ENCODE assay signal across 15 cellular contexts in the genomic region with DNA sequence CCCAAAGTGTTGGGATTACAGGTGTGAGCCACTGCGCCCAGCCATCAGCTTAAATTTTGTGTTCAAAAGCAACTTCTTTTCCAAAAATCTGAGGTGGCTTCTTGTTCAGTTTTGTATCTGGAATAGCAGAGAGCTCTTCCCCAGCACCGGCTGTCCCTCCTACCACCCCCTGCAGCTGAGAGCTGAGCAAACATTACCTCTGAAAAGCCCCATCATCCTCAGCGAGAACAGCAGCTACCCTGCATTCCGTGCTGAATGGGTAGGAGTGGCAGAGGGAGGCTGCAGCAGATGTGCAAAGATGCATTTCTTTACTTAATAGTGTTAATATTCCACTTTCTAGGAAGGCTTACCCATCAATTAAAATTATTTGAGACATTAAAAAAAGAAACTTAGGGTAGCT. TPM values are rescaled to one million over a fixed set of nuclear protein-coding genes. Genes with fewer than 3 reads are reported as not detected.
DNase-seq lines count a peak whose midpoint lies in the region; ATAC-seq and TF ChIP-seq lines count a peak whose summit lies in the region.
"Had no signal": no experiment of that assay in that cellular context is flagged by ENCODE, and none has a peak within 500 bp of the region (broad histone marks: within the 10 kb centered on the region; RNA-seq: fewer than 3 reads in every experiment).

No MANE protein-coding gene starts in this region.

- ATAC-seq in naive thymus-derived CD4-positive, alpha-beta T cell = no peak
- ATAC-seq in psoas muscle = no peak

- POLR2A ChIA-PET in activated CD4-positive, alpha-beta memory T cell treated with anti-CD3 and anti-CD28 coated beads, Interleukin-2, amount 10 ng/mL, durations not matched to agents 7 days and 5 days (lab: Charles Lee) = interaction anchor here (1.0 to 7.0 kb wide), 7 partner anchors 10 to 393 kb away, joined by 3 to 141 read pairs (median 4); partner anchors contain the start of genes CCM2, MYO1G and PURB
- POLR2A ChIA-PET in naive thymus-derived CD4-positive, alpha-beta T cell (lab: Charles Lee) = interaction anchor here (0.6 to 13.7 kb wide), 7 partner anchors 18 to 425 kb away, joined by 3 to 348 read pairs (median 4); partner anchors contain the start of genes CCM2, MYO1G and OGDH

- H3K4me3 Mint-ChIP-seq in activated CD4-positive, alpha-beta T cell treated with anti-CD3 and anti-CD28 coated beads, Interleukin-2, amount 10 ng/mL, durations not matched to agents 24 days and 14 days = peak overlapping the region; percentile 44
- peak overlapping the region; percentile 55 for H3K4me3 Mint-ChIP-seq in activated CD4-positive, alpha-beta memory T cell treated with anti-CD3 and anti-CD28 coated beads, Interleukin-2, amount 10 ng/mL, durations not matched to agents 7 days and 5 days
- H3K4me3 Mint-ChIP-seq in naive thymus-derived CD4-positive, alpha-beta T cell = peak overlapping the region; percentile 76 to 93 (median 81)
- H3K4me3 Mint-ChIP-seq: nephron had no signal

- no peak for TF ChIP-seq CTCF in NB4 (IDR thresholded peaks at IDR 0.05; ENCODE audit: low read depth, low read length)
- no peak for TF ChIP-seq CTCF in psoas muscle (IDR thresholded peaks at IDR 0.05)

- H3K9me3 Mint-ChIP-seq in activated CD4-positive, alpha-beta T cell treated with anti-CD3 and anti-CD28 coated beads, Interleukin-2, amount 10 ng/mL, durations not matched to agents 24 days and 14 days = no peaks in the 10 kb centered on the region
- no peaks in the 10 kb centered on the region for H3K9me3 Mint-ChIP-seq in activated CD4-positive, alpha-beta memory T cell treated with anti-CD3 and anti-CD28 coated beads, Interleukin-2, amount 10 ng/mL, durations not matched to agents 7 days and 5 days
- H3K9me3 Mint-ChIP-seq in naive thymus-derived CD4-positive, alpha-beta T cell = no peaks in the 10 kb centered on the region
- H3K9me3 Mint-ChIP-seq: nephron had no signal

- peaks cover 51% of the 10 kb centered on the region for H3K36me3 Mint-ChIP-seq in activated CD4-positive, alpha-beta T cell treated with anti-CD3 and anti-CD28 coated beads, Interleukin-2, amount 10 ng/mL, durations not matched to agents 24 days and 14 days (ENCODE audit: low read depth)
- H3K36me3 Mint-ChIP-seq in activated CD4-positive, alpha-beta memory T cell treated with anti-CD3 and anti-CD28 coated beads, Interleukin-2, amount 10 ng/mL, durations not matched to agents 7 days and 5 days (ENCODE audit: low read depth) = peaks cover 74% of the 10 kb centered on the region
- peaks cover 5 to 52% (median 25%) of the 10 kb centered on the region in 5 donors for H3K36me3 Mint-ChIP-seq in naive thymus-derived CD4-positive, alpha-beta T cell

- H3K4me3 ChIP-seq in NB4 (ENCODE audit: low read depth, low read length) (peak overlapping the region; percentile 10), psoas muscle (no peak overlapping the region)
- peak overlapping the region; percentile 5 for H3K4me3 ChIP-seq in naive thymus-derived CD4-positive, alpha-beta T cell (ENCODE audit: low read length)
- H3K4me3 ChIP-seq: colonic mucosa, skin epidermis, transverse colon had no signal

- TF ChIP-seq POLR2A in NB4 (IDR thresholded peaks at IDR 0.05; ENCODE audit: extremely low read depth, insufficient read length) = no peak

- intact Hi-C loops in activated CD4-positive, alpha-beta T cell treated with anti-CD3 and anti-CD28 coated beads, Interleukin-2, amount 10 ng/mL, durations not matched to agents 24 days and 14 days (cut with micrococcal nuclease) = no loop called here
- intact Hi-C loops in naive thymus-derived CD4-positive, alpha-beta T cell (cut with micrococcal nuclease) = loop anchor here in 1 of 2 donors (5.0 kb wide), 1 partner anchor 175 kb away; no protein-coding TSS in a partner anchor
- intact Hi-C loops in psoas muscle (cut with DNase I) = no loop called here

- H3K27me3 Mint-ChIP-seq in activated CD4-positive, alpha-beta T cell treated with anti-CD3 and anti-CD28 coated beads, Interleukin-2, amount 10 ng/mL, durations not matched to agents 24 days and 14 days = no peaks in the 10 kb centered on the region
- no peaks in the 10 kb centered on the region for H3K27me3 Mint-ChIP-seq in activated CD4-positive, alpha-beta memory T cell treated with anti-CD3 and anti-CD28 coated beads, Interleukin-2, amount 10 ng/mL, durations not matched to agents 7 days and 5 days
- no peaks in the 10 kb centered on the region for H3K27me3 Mint-ChIP-seq in naive thymus-derived CD4-positive, alpha-beta T cell

- peaks cover 58 to 73% of the 10 kb centered on the region in 2 donors for H3K4me1 ChIP-seq in naive thymus-derived CD4-positive, alpha-beta T cell (ENCODE audit: control insufficient read depth in 2 of 2, insufficient read depth in 2 of 2, low read length in 2 of 2)
- peaks cover 15% of the 10 kb centered on the region for H3K4me1 ChIP-seq in psoas muscle

- peaks cover 0 to 20% (median 0%) of the 10 kb centered on the region in 3 experiments for H3K36me3 ChIP-seq in naive thymus-derived CD4-positive, alpha-beta T cell (ENCODE audit: control insufficient read depth in 2 of 3, insufficient read depth in 3 of 3, low read length in 3 of 3)
- peaks cover 0 to 19% of the 10 kb centered on the region in 2 donors for H3K36me3 ChIP-seq in psoas muscle (ENCODE audit: insufficient read depth in 1 of 2, low read depth in 1 of 2)
- H3K36me3 ChIP-seq: colonic mucosa, transverse colon had no signal

- peaks cover 73% of the 10 kb centered on the region for H3K4me1 Mint-ChIP-seq in activated CD4-positive, alpha-beta T cell treated with anti-CD3 and anti-CD28 coated beads, Interleukin-2, amount 10 ng/mL, durations not matched to agents 24 days and 14 days
- H3K4me1 Mint-ChIP-seq in activated CD4-positive, alpha-beta memory T cell treated with anti-CD3 and anti-CD28 coated beads, Interleukin-2, amount 10 ng/mL, durations not matched to agents 7 days and 5 days = peaks cover 72% of the 10 kb centered on the region
- peaks cover 59 to 74% (median 68%) of the 10 kb centered on the region in 7 donors for H3K4me1 Mint-ChIP-seq in naive thymus-derived CD4-positive, alpha-beta T cell
- H3K4me1 Mint-ChIP-seq: nephron had no signal

- WGBS in psoas muscle, 3 donors = 89 to 92% (median 91%) methylated on average over 4 of the region's 4 CpGs

- DNase-seq in activated CD4-positive, alpha-beta T cell treated with anti-CD3 and anti-CD28 coated beads, Interleukin-2, amount 10 ng/mL, durations not matched to agents 24 days and 14 days = no peak
- no peak for DNase-seq in activated CD4-positive, alpha-beta T cell treated with anti-CD3 and anti-CD28 coated beads, Interleukin-2, amount 50 U/mL, for 48 hours
- no peak for DNase-seq in NB4 (ENCODE audit: low read depth)
- no peak for DNase-seq in activated CD4-positive, alpha-beta memory T cell treated with anti-CD3 and anti-CD28 coated beads, Interleukin-2, amount 10 ng/mL, durations not matched to agents 7 days and 5 days
- DNase-seq in naive thymus-derived CD4-positive, alpha-beta T cell = no peak
- DNase-seq in AML-193 (lab: John Stamatoyannopoulos, UW) = no peak
- DNase-seq in psoas muscle = no peak
- no peak for DNase-seq in NCI-H2171 treated with DMSO at 0.1 percent for 48 hours (lab: John Stamatoyannopoulos, UW)
- DNase-seq: colonic mucosa, GF-D8, NCI-H1105, transverse colon had no signal

- CTCF ChIA-PET in activated CD4-positive, alpha-beta memory T cell treated with anti-CD3 and anti-CD28 coated beads, Interleukin-2, amount 10 ng/mL, durations not matched to agents 7 days and 5 days (lab: Charles Lee) = interaction anchor here (1.0 to 1.1 kb wide), 2 partner anchors 32 to 58 kb away, joined by 3 read pairs; partner anchors contain the start of gene CCM2
- CTCF ChIA-PET in naive thymus-derived CD4-positive, alpha-beta T cell (lab: Charles Lee) = interaction anchor here (0.6 to 5.6 kb wide), 3 partner anchors 12 to 443 kb away, joined by 3 to 65 read pairs (median 4); no protein-coding TSS in a partner anchor

- peak overlapping the region; percentile 53 for H3K27ac ChIP-seq in naive thymus-derived CD4-positive, alpha-beta T cell (ENCODE audit: low read depth, low read length)
- no peak overlapping the region for H3K27ac ChIP-seq in psoas muscle
- H3K27ac ChIP-seq: colonic mucosa, transverse colon had no signal

- no peaks in the 10 kb centered on the region for H3K27me3 ChIP-seq in naive thymus-derived CD4-positive, alpha-beta T cell (ENCODE audit: control insufficient read depth in 2 of 2, insufficient read depth in 2 of 2, low read length in 2 of 2)
- H3K27me3 ChIP-seq in psoas muscle (ENCODE audit: insufficient read depth in 3 of 3, low read length in 2 of 3) = no peaks in the 10 kb centered on the region
- H3K27me3 ChIP-seq: colonic mucosa, transverse colon had no signal

- H3K9me3 ChIP-seq in naive thymus-derived CD4-positive, alpha-beta T cell (ENCODE audit: control insufficient read depth in 2 of 3, low read length in 3 of 3) = no peaks in the 10 kb centered on the region
- no peaks in the 10 kb centered on the region for H3K9me3 ChIP-seq in psoas muscle
- H3K9me3 ChIP-seq: colonic mucosa, transverse colon had no signal

- peak overlapping the region; percentile 26 for H3K27ac Mint-ChIP-seq in activated CD4-positive, alpha-beta T cell treated with anti-CD3 and anti-CD28 coated beads, Interleukin-2, amount 10 ng/mL, durations not matched to agents 24 days and 14 days
- peak overlapping the region; percentile 79 for H3K27ac Mint-ChIP-seq in activated CD4-positive, alpha-beta memory T cell treated with anti-CD3 and anti-CD28 coated beads, Interleukin-2, amount 10 ng/mL, durations not matched to agents 7 days and 5 days
- H3K27ac Mint-ChIP-seq in naive thymus-derived CD4-positive, alpha-beta T cell = peak overlapping the region; percentile 70 to 94 (median 84)
- H3K27ac Mint-ChIP-seq: nephron had no signal

RNA-seq across cellular contexts. Expression of gene CCM2, which starts 31.8 kb away (rescaled TPM):
- total RNA-seq in activated CD4-positive, alpha-beta T cell treated with anti-CD3 and anti-CD28 coated beads, Interleukin-2, amount 10 ng/mL, durations not matched to agents 24 days and 14 days = 59.2 and 63.1 TPM in 2 replicates
- 100 to 1,000 TPM; 130 to 134 TPM for total RNA-seq in activated CD4-positive, alpha-beta memory T cell treated with anti-CD3 and anti-CD28 coated beads, Interleukin-2, amount 10 ng/mL, durations not matched to agents 7 days and 5 days
- 100 to 1,000 TPM in 3 of 5 experiments, 10 to 100 TPM in 2; 80.4 to 200 (median 119) TPM for total RNA-seq in naive thymus-derived CD4-positive, alpha-beta T cell
- polyA plus RNA-seq in naive thymus-derived CD4-positive, alpha-beta T cell = 100 to 1,000 TPM in 1 of 2 donors, 10 to 100 TPM in 1; 75.9 to 123 TPM
- 10 to 100 TPM; 33.3 to 49.9 (median 42.2) TPM for total RNA-seq in psoas muscle
- polyA plus RNA-seq in psoas muscle = 100 to 1,000 TPM in 1 of 3 donors, 10 to 100 TPM in 2; 57.6 to 110 (median 76.5) TPM

RNA-seq across cellular contexts. Expression of gene MYO1G, which starts 53.0 kb away (rescaled TPM):
- total RNA-seq in activated CD4-positive, alpha-beta T cell treated with anti-CD3 and anti-CD28 coated beads, Interleukin-2, amount 10 ng/mL, durations not matched to agents 24 days and 14 days = 283 and 290 TPM in 2 replicates
- 100 to 1,000 TPM; 572 to 576 TPM for total RNA-seq in activated CD4-positive, alpha-beta memory T cell treated with anti-CD3 and anti-CD28 coated beads, Interleukin-2, amount 10 ng/mL, durations not matched to agents 7 days and 5 days
- 100 to 1,000 TPM in 3 of 5 experiments, 10 to 100 TPM in 2; 29.2 to 385 (median 107) TPM for total RNA-seq in naive thymus-derived CD4-positive, alpha-beta T cell
- polyA plus RNA-seq in naive thymus-derived CD4-positive, alpha-beta T cell = 10 to 100 TPM; 51.1 to 76.0 TPM
- 1 to 10 TPM in 2 of 4 donors, under 1 TPM in 2; 0.41 to 1.9 (median 0.96) TPM for total RNA-seq in psoas muscle
- polyA plus RNA-seq in psoas muscle = under 1 TPM; 0.11 to 0.30 (median 0.29) TPM
- total RNA-seq: RPMI7951 had no signal

RNA-seq across cellular contexts. Expression of gene NACAD, which starts 56.9 kb away (rescaled TPM):
- total RNA-seq in activated CD4-positive, alpha-beta T cell treated with anti-CD3 and anti-CD28 coated beads, Interleukin-2, amount 10 ng/mL, durations not matched to agents 24 days and 14 days = 0.09 and 0.31 TPM in 2 replicates
- under 1 TPM in 1 of 2 experiments, not detected in 1; 0.60 TPM for total RNA-seq in activated CD4-positive, alpha-beta memory T cell treated with anti-CD3 and anti-CD28 coated beads, Interleukin-2, amount 10 ng/mL, durations not matched to agents 7 days and 5 days
- total RNA-seq in naive thymus-derived CD4-positive, alpha-beta T cell = under 1 TPM in 1 of 5 experiments, not detected in 4; 0.15 TPM
- polyA plus RNA-seq in naive thymus-derived CD4-positive, alpha-beta T cell = under 1 TPM in 1 of 2 donors, not detected in 1; 0.08 TPM
- total RNA-seq in psoas muscle = 1 to 10 TPM; 1.1 to 1.4 (median 1.2) TPM
- under 1 TPM; 0.23 to 0.51 (median 0.33) TPM for polyA plus RNA-seq in psoas muscle

Comparison
In these comparisons a context has a peak if more than half of its experiments do, and no peak if none do; other contexts are left out.
1. H3K27ac Mint-ChIP-seq: peak in every context shown above with its lines; median percentile 84 in naive thymus-derived CD4-positive, alpha-beta T cell; 79 in activated CD4-positive, alpha-beta memory T cell treated with anti-CD3 and anti-CD28 coated beads, Interleukin-2, amount 10 ng/mL, durations not matched to agents 7 days and 5 days; 26 in activated CD4-positive, alpha-beta T cell treated with anti-CD3 and anti-CD28 coated beads, Interleukin-2, amount 10 ng/mL, durations not matched to agents 24 days and 14 days.
2. RNA of gene MYO1G, which starts 53.0 kb away (total RNA-seq): 572 to 576 TPM in activated CD4-positive, alpha-beta memory T cell treated with anti-CD3 and anti-CD28 coated beads, Interleukin-2, amount 10 ng/mL, durations not matched to agents 7 days and 5 days, 283 to 290 TPM in activated CD4-positive, alpha-beta T cell treated with anti-CD3 and anti-CD28 coated beads, Interleukin-2, amount 10 ng/mL, durations not matched to agents 24 days and 14 days and 29.2 to 385 TPM in naive thymus-derived CD4-positive, alpha-beta T cell; 0.41 to 1.9 TPM in psoas muscle; every median in the first group is over 10 times any median in the second.
3. Peak in every context shown above with its lines, with median percentiles within 50 percentile points of each other: H3K4me3 Mint-ChIP-seq.